17 cellular contexts compared by ENCODE assay signal in the genomic region with DNA sequence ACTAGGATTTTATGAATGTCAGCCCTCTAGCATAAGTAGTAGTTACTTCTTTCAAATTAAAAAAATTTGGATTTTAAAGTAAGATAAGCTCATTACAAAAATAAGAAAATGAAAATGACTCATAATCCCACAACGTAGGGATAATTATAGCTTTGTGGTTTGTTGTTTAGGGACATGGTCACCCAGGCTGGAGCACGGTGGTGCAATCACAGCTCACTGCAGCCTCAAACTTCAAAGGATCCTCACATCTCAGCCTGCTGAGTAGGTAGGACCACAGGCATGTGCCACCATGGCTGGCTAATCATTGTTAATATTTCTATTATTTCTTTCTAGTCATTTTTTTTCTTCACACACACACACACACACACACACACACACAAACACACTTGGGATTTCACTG. TPM values are rescaled to one million over a fixed set of nuclear protein-coding genes. Genes with fewer than 3 reads are reported as not detected.
DNase-seq lines count a peak whose midpoint lies in the region; ATAC-seq and TF ChIP-seq lines count a peak whose summit lies in the region.
"Had no signal": no experiment of that assay in that cellular context is flagged by ENCODE, and none has a peak within 500 bp of the region (broad histone marks: within the 10 kb centered on the region; RNA-seq: fewer than 3 reads in every experiment).

No MANE protein-coding gene starts in this region.

- no peak overlapping the region for H3K27ac Mint-ChIP-seq in activated T-helper 17 cell treated with anti-CD3 and anti-CD28 coated beads, Interleukin-2, amount 50 U/mL, for 72 hours
- H3K27ac Mint-ChIP-seq: activated CD8-positive, alpha-beta T cell treated with anti-CD3 and anti-CD28 coated beads, Interleukin-2, amount 10 ng/mL, durations not matched to agents 7 days and 5 days; effector memory CD8-positive, alpha-beta T cell had no signal

- H3K4me3 ChIP-seq in AG10803 (ENCODE audit: low read length) (no peak overlapping the region), SJSA1 (no peak overlapping the region), fibroblast of pulmonary artery (replicated peaks; ENCODE audit: low read depth, low read length) (no peak overlapping the region)
- H3K4me3 ChIP-seq: heart left ventricle had no signal

- TF ChIP-seq CTCF in AG10803 (conservative IDR thresholded peaks at IDR 0.05; ENCODE audit: low read length) = no peak
- no peak for TF ChIP-seq CTCF in fibroblast of pulmonary artery (IDR thresholded peaks at IDR 0.05; ENCODE audit: low read length, missing control alignments)

- ATAC-seq in activated T-helper 17 cell treated with anti-CD3 and anti-CD28 coated beads, Interleukin-2, amount 50 U/mL, for 72 hours (replicated peaks) = no peak
- ATAC-seq in GM18870 (IDR thresholded peaks at IDR 0.05; ENCODE audit: unreplicated experiment) = no peak
- ATAC-seq: activated CD8-positive, alpha-beta T cell treated with anti-CD3 and anti-CD28 coated beads, Interleukin-2, amount 10 ng/mL, durations not matched to agents 7 days and 5 days; effector memory CD8-positive, alpha-beta T cell; heart left ventricle had no signal

- peaks cover 10% of the 10 kb centered on the region for H3K4me1 Mint-ChIP-seq in activated T-helper 17 cell treated with anti-CD3 and anti-CD28 coated beads, Interleukin-2, amount 50 U/mL, for 72 hours

- no peaks in the 10 kb centered on the region for H3K27me3 ChIP-seq in SJSA1 (replicated peaks)

- no peaks in the 10 kb centered on the region for H3K36me3 ChIP-seq in SJSA1
- H3K36me3 ChIP-seq: heart left ventricle had no signal

- H3K9me3 Mint-ChIP-seq in activated T-helper 17 cell treated with anti-CD3 and anti-CD28 coated beads, Interleukin-2, amount 50 U/mL, for 72 hours = no peaks in the 10 kb centered on the region

- peak overlapping the region; percentile 29; the same call in 1 of the 2 replicates for H3K27ac ChIP-seq in SJSA1
- H3K27ac ChIP-seq in substantia nigra (ENCODE audit: low read depth, low read length, poor library complexity, severe bottlenecking) = no peak overlapping the region
- H3K27ac ChIP-seq: heart left ventricle had no signal

- H3K36me3 Mint-ChIP-seq in activated T-helper 17 cell treated with anti-CD3 and anti-CD28 coated beads, Interleukin-2, amount 50 U/mL, for 72 hours (ENCODE audit: low read depth) = peaks cover 6% of the 10 kb centered on the region
- H3K36me3 Mint-ChIP-seq: brain had no signal

- H3K4me1 ChIP-seq in SJSA1 (replicated peaks) = peaks cover 40% of the 10 kb centered on the region

- DNase-seq in AG10803 (ENCODE audit: low read depth) = peak; percentile 67
- DNase-seq in HT1080 (ENCODE audit: low read depth) = peak; percentile 48
- peak; percentile 45 to 46 for DNase-seq in SJSA1 (ENCODE audit: low read depth in 1 of 2, low spot score in 2 of 2)
- DNase-seq in fibroblast of pulmonary artery (ENCODE audit: low read depth) = peak; percentile 41
- no peak for DNase-seq in substantia nigra (lab: John Stamatoyannopoulos, UW)
- DNase-seq in T-helper 9 cell = no peak
- DNase-seq: activated CD8-positive, alpha-beta T cell treated with anti-CD3 and anti-CD28 coated beads, Interleukin-2, amount 10 ng/mL, durations not matched to agents 7 days and 5 days; activated effector memory CD4-positive, alpha-beta T cell treated with anti-CD3 and anti-CD28 coated beads, Interleukin-2, amount 50 U/mL, for 16 hours; effector memory CD8-positive, alpha-beta T cell; heart left ventricle; NCI-H187; NCI-H526; SHP77 treated with DMSO at 0.1 percent for 48 hours had no signal

- H3K4me3 Mint-ChIP-seq in activated T-helper 17 cell treated with anti-CD3 and anti-CD28 coated beads, Interleukin-2, amount 50 U/mL, for 72 hours = no peak overlapping the region
- H3K4me3 Mint-ChIP-seq: activated CD8-positive, alpha-beta T cell treated with anti-CD3 and anti-CD28 coated beads, Interleukin-2, amount 10 ng/mL, durations not matched to agents 7 days and 5 days; brain; effector memory CD8-positive, alpha-beta T cell had no signal

- peaks cover 6% of the 10 kb centered on the region for H3K27me3 Mint-ChIP-seq in activated T-helper 17 cell treated with anti-CD3 and anti-CD28 coated beads, Interleukin-2, amount 50 U/mL, for 72 hours
- H3K27me3 Mint-ChIP-seq: brain had no signal

- no peaks in the 10 kb centered on the region for H3K9me3 ChIP-seq in SJSA1 (replicated peaks)

RNA-seq across cellular contexts. Expression of gene PLAC1, which starts 57.6 kb away (rescaled TPM):
- 0.57 and 2.1 TPM in 2 replicates for total RNA-seq in HT1080 (2014; rRNA removed; shearing (Covaris generic))
- polyA plus RNA-seq in HT1080 (2015; cell fraction: cytosol; rRNA removed) = 0.97 and 1.5 TPM in 2 replicates
- polyA plus RNA-seq in HT1080 (2015; cell fraction: nucleus; rRNA removed) = 0.63 and 1.5 TPM in 2 replicates
- total RNA-seq in SJSA1 (2014; rRNA removed; shearing (Covaris generic)) = not detected in 2 replicates
- total RNA-seq in activated T-helper 17 cell treated with anti-CD3 and anti-CD28 coated beads, Interleukin-2, amount 50 U/mL, for 72 hours = 1 to 10 TPM in 1 of 2 donors, not detected in 1; 1.1 TPM
- total RNA-seq: activated CD8-positive, alpha-beta T cell treated with anti-CD3 and anti-CD28 coated beads, Interleukin-2, amount 10 ng/mL, durations not matched to agents 7 days and 5 days; temporal lobe had no signal
- polyA plus RNA-seq: heart left ventricle had no signal

Comparison
In these comparisons a context has a peak if more than half of its experiments do, and no peak if none do; other contexts are left out.
1. DNase-seq: peak in AG10803 (single experiment), HT1080 (single experiment), SJSA1 (2 of 2) and fibroblast of pulmonary artery (single experiment); none in substantia nigra (0 of 49) and T-helper 9 cell (single experiment).